ENCODE assay signal across 8 cellular contexts in genomic region chr15:78177447-78177873, GRCh38. TPM values are rescaled to one million over a fixed set of nuclear protein-coding genes. Genes with fewer than 3 reads are reported as not detected.
A peak's percentile ranks its signal among the peaks of the same experiment; 100 is the strongest.
DNase-seq lines count a peak whose midpoint lies in the region; ATAC-seq and TF ChIP-seq lines count a peak whose summit lies in the region.

No MANE protein-coding gene starts in this region.

- no peak overlapping the region for H3K27ac ChIP-seq in PC-9
- no peak overlapping the region for H3K27ac ChIP-seq in thyroid gland

- H3K79me2 ChIP-seq in PC-9 (ENCODE audit: low read depth), result no peaks in the 10 kb centered on the region

- H3K4me3 ChIP-seq in PC-9 (no peak overlapping the region), thyroid gland (replicated peaks in 1 of 3) (no peak overlapping the region)

- no peak for ATAC-seq in GM21825 (IDR thresholded peaks at IDR 0.05; ENCODE audit: unreplicated experiment)
- ATAC-seq in HG03280 (IDR thresholded peaks at IDR 0.05; ENCODE audit: unreplicated experiment), result no peak

- H3K9me2 ChIP-seq in PC-9 (ENCODE audit: insufficient read depth), result no peaks in the 10 kb centered on the region

- intact Hi-C loops in PC-9 (cut with micrococcal nuclease; ENCODE audit: unreplicated experiment) (loop anchor here (1.0 to 5.0 kb wide), 3 partner anchors 45 to 65 kb away; partner anchors contain the start of gene CIB2), thyroid gland (cut with DNase I) (no loop called here)

- H3K36me3 ChIP-seq in PC-9 (ENCODE audit: low read depth), result no peaks in the 10 kb centered on the region
- peaks cover 0 to under 1% of the 10 kb centered on the region in 2 donors for H3K36me3 ChIP-seq in thyroid gland

- in situ Hi-C loops in T47D (cut with HindIII; ENCODE audit: low pct_unique_long_range_greater_than_20kb, low sequenced_read_pairs), result no loop called here

- no peak for TF ChIP-seq POLR2A in thyroid gland (IDR thresholded peaks at IDR 0.05)

- H2AFZ ChIP-seq in PC-9, result no peak overlapping the region

- no peaks in the 10 kb centered on the region for H3F3A ChIP-seq in PC-9 (ENCODE audit: insufficient read depth, low read depth)

- no TSS peak for BruUV-seq in PC-9 (replicated peaks; lab: Mats Ljungman, UMichigan)

- peak; percentile 85 for TF ChIP-seq CTCF in PC-9 (conservative IDR thresholded peaks at IDR 0.05)
- peak in 5 of 6 experiments; percentile 17 to 52 (median 38) for TF ChIP-seq CTCF in thyroid gland (IDR thresholded peaks at IDR 0.05)

- H3K4me1 ChIP-seq in PC-9 (replicated peaks; ENCODE audit: insufficient read depth) (no peaks in the 10 kb centered on the region), thyroid gland (no peaks in the 10 kb centered on the region)

- CTCF ChIA-PET in PC-9 (lab: Charles Lee), result interaction anchor here (1.4 kb wide), 1 partner anchor 18 kb away, joined by 3 read pairs; no protein-coding TSS in a partner anchor

- no peaks in the 10 kb centered on the region for H4K20me1 ChIP-seq in PC-9 (ENCODE audit: insufficient read depth)

- H3K27me3 ChIP-seq in PC-9 (ENCODE audit: insufficient read depth, low read depth), result no peaks in the 10 kb centered on the region
- no peaks in the 10 kb centered on the region for H3K27me3 ChIP-seq in thyroid gland

- POLR2A ChIA-PET in PC-9 (lab: Charles Lee; ENCODE audit: unreplicated experiment), result no interaction called here

- WGBS in thyroid gland, 2 donors, result 17 to 37% methylated on average over 11 to 12 of the region's 12 CpGs

- no peak overlapping the region for H3K4me2 ChIP-seq in PC-9

- peak; percentile 23 for DNase-seq in stimulated activated CD4-positive, alpha-beta T cell treated with anti-CD3 and anti-CD28 coated beads, Interleukin-12 subunit alpha, Interleukin-12 subunit beta, amount 100 ng/mL, for 4 hours
- DNase-seq in stimulated activated CD4-positive, alpha-beta T cell treated with anti-CD3 and anti-CD28 coated beads, Interleukin-4, amount 100 ng/mL, for 4 hours, result no peak
- DNase-seq in PC-9, result peak in 1 of 2 experiments; percentile 57
- DNase-seq in T47D (ENCODE audit: low read depth in 1 of 2, low spot score in 1 of 2), result peak; percentile 27 to 43
- peak; percentile 65 for DNase-seq in left kidney (ENCODE audit: low read depth, low spot score)
- DNase-seq in thyroid gland, result peak; percentile 22 to 35

- H3K9me3 ChIP-seq in PC-9 (ENCODE audit: insufficient read depth, low read depth) (no peaks in the 10 kb centered on the region), thyroid gland (no peaks in the 10 kb centered on the region)

RNA-seq across cellular contexts. Expression of gene IDH3A, which starts 28.3 kb away (rescaled TPM):
- 64.8 and 67.8 TPM in 2 replicates for total RNA-seq in PC-9 (2021)
- 100 to 1,000 TPM in 1 of 4 donors, 10 to 100 TPM in 3; 55.1 to 155 (median 83.3) TPM for total RNA-seq in thyroid gland

RNA-seq across cellular contexts. Expression of gene CIB2, which starts 46.2 kb away (rescaled TPM):
- total RNA-seq in PC-9 (2021) (5.6 and 5.8 TPM in 2 replicates), thyroid gland (1 to 10 TPM; 4.1 to 7.5 (median 4.9) TPM)

RNA-seq across cellular contexts. Expression of gene ACSBG1, which starts 56.9 kb away (rescaled TPM):
- total RNA-seq in PC-9 (2021), result 0.48 and 1.2 TPM in 2 replicates
- total RNA-seq in thyroid gland, result not detected

Comparison
In these comparisons a context has a peak if more than half of its experiments do, and no peak if none do; other contexts are left out.
1. DNase-seq: peak in stimulated activated CD4-positive, alpha-beta T cell treated with anti-CD3 and anti-CD28 coated beads, Interleukin-12 subunit alpha, Interleukin-12 subunit beta, amount 100 ng/mL, for 4 hours (single experiment), T47D (2 of 2), left kidney (single experiment) and thyroid gland (2 of 2); none in stimulated activated CD4-positive, alpha-beta T cell treated with anti-CD3 and anti-CD28 coated beads, Interleukin-4, amount 100 ng/mL, for 4 hours (0 of 2).